In genomic region chr2:234553223-234553622, GRCh38 we compare ENCODE assay signal across 1 cellular context.
TF ChIP-seq lines count a peak whose summit lies in the region.

No MANE protein-coding gene starts in this region.

TF ChIP-seq in HepG2, 621 proteins besides CTCF, POLR2A, EP300 and RAD21:
- TF ChIP-seq NFKB2 (CRISPR knock-in tag; IDR thresholded peaks at IDR 0.05; ENCODE audit: borderline replicate concordance): 0 out of 2 replicates have a peak, but pooled peaks have one; percentile 9
TF ChIP-seq in HepG2: peak in this region for 1; not testable (repeated sequence) for 620.
